Comparison of ENCODE assay signal across 1 cellular context in genomic region chr11:33622806-33623205, GRCh38.
TF ChIP-seq lines count a peak whose summit lies in the region.

No MANE protein-coding gene starts in this region.

TF ChIP-seq in HEK293, 187 proteins besides CTCF, POLR2A, EP300 and RAD21 (continued from another document):
- TF ChIP-seq ZNF639 (tag by site-specific recombination; IDR thresholded peaks at IDR 0.05) (no peak), ZNF600 (tag by site-specific recombination; IDR thresholded peaks at IDR 0.05) (0 out of 2 replicates have a peak, but pooled peaks have one; percentile 24)
